7 cellular contexts compared by ENCODE assay signal in the genomic region with DNA sequence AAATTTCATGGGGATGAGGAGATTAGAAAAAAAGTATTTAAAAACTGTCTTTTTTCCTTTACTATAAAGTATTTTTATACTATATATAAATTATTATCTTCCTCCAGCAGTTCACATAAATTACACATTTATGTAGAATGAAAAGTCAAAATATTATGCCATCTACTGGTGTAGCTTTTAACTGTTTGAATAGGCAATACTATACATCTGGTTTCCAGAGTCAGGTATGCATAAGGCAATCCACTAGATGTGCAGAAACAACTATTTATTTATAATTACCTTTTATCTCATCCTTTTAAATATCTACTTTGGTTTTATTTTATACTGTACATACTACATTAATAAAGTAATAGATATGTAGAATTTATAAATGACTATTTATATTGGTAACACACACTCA. TPM values are rescaled to one million over a fixed set of nuclear protein-coding genes. Genes with fewer than 3 reads are reported as not detected.
A peak's percentile ranks its signal among the peaks of the same experiment; 100 is the strongest.
DNase-seq lines count a peak whose midpoint lies in the region; ATAC-seq, FAIRE-seq and TF ChIP-seq lines count a peak whose summit lies in the region.
"Not testable (repeated sequence)": the region's sequence is repeated elsewhere in the genome, so short reads cannot be mapped to it uniquely, and the experiment has no call there.

No MANE protein-coding gene starts in this region.

- H2AFZ ChIP-seq in SK-N-SH (ENCODE audit: low read depth): not testable (repeated sequence)

- H3K27ac Mint-ChIP-seq in HFFc6; MCF 10A (ENCODE audit: low read depth, unreplicated experiment): not testable (repeated sequence)

- H3K4me1 ChIP-seq in SK-N-SH (ENCODE audit: control insufficient read depth in 1 of 2, insufficient read depth in 2 of 2, low read depth in 1 of 2, low read length in 1 of 2); foreskin keratinocyte; small intestine (ENCODE audit: control insufficient read depth in 2 of 2, insufficient read depth in 1 of 2, low read depth in 1 of 2, low read length in 1 of 2): not testable (repeated sequence)

- TF ChIP-seq RAD21 in SK-N-SH (IDR thresholded peaks at IDR 0.05; ENCODE audit: low read length): peak; percentile 22; the same call in 1 of the 2 replicates

- not testable (repeated sequence) for DNase-seq in HFFc6; SK-N-SH; astrocyte of the spinal cord (ENCODE audit: low read depth, low spot score); MCF 10A (ENCODE audit: unreplicated experiment); foreskin keratinocyte; small intestine

- TF ChIP-seq CTCF in HFFc6 (IDR thresholded peaks at IDR 0.05) (peak; percentile 48; the same call in 1 of the 2 replicates), astrocyte of the spinal cord (IDR thresholded peaks at IDR 0.05; ENCODE audit: low read depth, low read length) (peak; percentile 4), MCF 10A (IDR thresholded peaks at IDR 0.05; ENCODE audit: unreplicated experiment) (peak; percentile 13)
- TF ChIP-seq CTCF in SK-N-SH (IDR thresholded peaks at IDR 0.05); foreskin keratinocyte (conservative IDR thresholded peaks at IDR 0.05): not testable (repeated sequence)

- not testable (repeated sequence) for H3K9me3 ChIP-seq in SK-N-SH; small intestine (ENCODE audit: control insufficient read depth, low read depth)

- H3K27ac ChIP-seq in SK-N-SH (ENCODE audit: low read depth in 2 of 2, low read length in 1 of 2); foreskin keratinocyte; small intestine (ENCODE audit: low read depth in 1 of 2, low read length in 1 of 2): not testable (repeated sequence)

- not testable (repeated sequence) for H3K4me2 ChIP-seq in SK-N-SH

- in situ Hi-C loops in astrocyte of the spinal cord (cut with HindIII; ENCODE audit: low sequenced_read_pairs): not testable (repeated sequence)

- H3K36me3 ChIP-seq in SK-N-SH (replicated peaks in 1 of 2; ENCODE audit: control insufficient read depth in 1 of 2, insufficient read depth in 2 of 2, low read length in 1 of 2): peaks cover 8 to 31% of the 10 kb centered on the region in 2 experiments
- H3K36me3 ChIP-seq in small intestine (ENCODE audit: control insufficient read depth in 2 of 2, insufficient read depth in 2 of 2, low read length in 2 of 2): not testable (repeated sequence)

- H3F3A ChIP-seq in SK-N-SH (replicated peaks; ENCODE audit: insufficient read depth): not testable (repeated sequence)

- CTCF ChIA-PET in SK-N-SH (lab: Yijun Ruan, JAX): interaction anchor here (1.2 kb wide), 1 partner anchor 323 kb away, joined by 4 read pairs; no protein-coding TSS in a partner anchor
- CTCF ChIA-PET in MCF 10A (lab: Yijun Ruan, JAX): not testable (repeated sequence)

- POLR2A ChIA-PET in SK-N-SH (lab: Yijun Ruan, JAX); MCF 10A (lab: Yijun Ruan, JAX): not testable (repeated sequence)

- H3K9me3 Mint-ChIP-seq in HFFc6; MCF 10A (ENCODE audit: unreplicated experiment): not testable (repeated sequence)

- H4K20me1 ChIP-seq in SK-N-SH (ENCODE audit: insufficient read depth): not testable (repeated sequence)

- not testable (repeated sequence) for H3K27me3 Mint-ChIP-seq in HFFc6 (ENCODE audit: insufficient read depth); MCF 10A (ENCODE audit: insufficient read depth, unreplicated experiment)

- not testable (repeated sequence) for BruUV-seq in MCF 10A (replicated peaks; lab: Mats Ljungman, UMichigan)

- H3K4me1 Mint-ChIP-seq in HFFc6 (ENCODE audit: low read depth): peaks cover 12% of the 10 kb centered on the region
- not testable (repeated sequence) for H3K4me1 Mint-ChIP-seq in MCF 10A (ENCODE audit: insufficient read depth, unreplicated experiment)

- not testable (repeated sequence) for H3K4me3 Mint-ChIP-seq in HFFc6; MCF 10A (ENCODE audit: unreplicated experiment)

- not testable (repeated sequence) for H3K79me2 ChIP-seq in SK-N-SH (ENCODE audit: insufficient read depth)

- peak; percentile 82 for FAIRE-seq in A204.1 (lab: Jason Lieb, UNC)
- FAIRE-seq in small intestine (lab: Jason Lieb, UNC): peak; percentile 97

- TF ChIP-seq EP300 in SK-N-SH (IDR thresholded peaks at IDR 0.05; ENCODE audit: borderline replicate concordance in 1 of 2, low read depth in 1 of 2, low read length in 1 of 2): not testable (repeated sequence)

- not testable (repeated sequence) for H3K4me3 ChIP-seq in SK-N-SH (ENCODE audit: low read depth in 2 of 2, low read length in 1 of 2); astrocyte of the spinal cord (ENCODE audit: low read depth, low read length); small intestine (ENCODE audit: low read depth in 1 of 2, low read length in 2 of 2)

- not testable (repeated sequence) for H3K36me3 Mint-ChIP-seq in HFFc6 (ENCODE audit: low read depth)
- peaks cover 32% of the 10 kb centered on the region for H3K36me3 Mint-ChIP-seq in MCF 10A (ENCODE audit: insufficient read depth, unreplicated experiment)

- H3K9ac ChIP-seq in SK-N-SH: not testable (repeated sequence)

- not testable (repeated sequence) for H3K27me3 ChIP-seq in SK-N-SH (ENCODE audit: insufficient read depth); foreskin keratinocyte; small intestine (ENCODE audit: control insufficient read depth in 2 of 2, insufficient read depth in 2 of 2, low read length in 2 of 2)

- not testable (repeated sequence) for H3K9me2 ChIP-seq in SK-N-SH

- intact Hi-C loops in MCF 10A (cut with micrococcal nuclease): not testable (repeated sequence)

- peak; percentile 46 for ATAC-seq in foreskin keratinocyte

RNA-seq across cellular contexts. Expression of a gene that starts 25.4 kb away (rescaled TPM):
- total RNA-seq in HFFc6 (2021; fragmentation: NEBNext Ultra II Directional; extraction: Animal tissue kit (Norgen Biotek cat#: 25700)): 10 to 100 TPM; 18.0 to 23.7 (median 20.9) TPM
- polyA plus RNA-seq in SK-N-SH (2012; rRNA removed) (12.1 and 15.0 TPM in 2 replicates), foreskin keratinocyte (5.2 and 6.4 TPM in 2 replicates), small intestine (10 to 100 TPM in 2 of 3 donors, 1 to 10 TPM in 1; 7.8 to 12.3 (median 11.2) TPM)
- polyA plus RNA-seq in SK-N-SH (2012; cell fraction: cytosol; rRNA removed): 14.7 and 16.3 TPM in 2 replicates
- polyA plus RNA-seq in SK-N-SH (2012; cell fraction: nucleus; rRNA removed): 16.1 and 21.7 TPM in 2 replicates
- total RNA-seq in MCF 10A (2022) (29.2 and 36.2 TPM in 2 replicates), foreskin keratinocyte (24.2 and 26.0 TPM in 2 replicates)

RNA-seq across cellular contexts. Expression of a gene that starts 25.4 kb away (rescaled TPM):
- total RNA-seq in HFFc6 (2021; fragmentation: NEBNext Ultra II Directional; extraction: Animal tissue kit (Norgen Biotek cat#: 25700)): 10 to 100 TPM; 12.6 to 15.4 (median 12.9) TPM
- 17.4 and 23.3 TPM in 2 replicates for polyA plus RNA-seq in SK-N-SH (2012; rRNA removed)
- polyA plus RNA-seq in SK-N-SH (2012; cell fraction: cytosol; rRNA removed): 17.0 and 18.3 TPM in 2 replicates
- polyA plus RNA-seq in SK-N-SH (2012; cell fraction: nucleus; rRNA removed): 40.4 and 45.8 TPM in 2 replicates
- total RNA-seq in MCF 10A (2022): 31.3 and 34.4 TPM in 2 replicates
- 10.8 and 11.5 TPM in 2 replicates for total RNA-seq in foreskin keratinocyte
- polyA plus RNA-seq in foreskin keratinocyte: 5.1 and 5.5 TPM in 2 replicates
- 1 to 10 TPM; 3.4 to 8.7 (median 6.5) TPM for polyA plus RNA-seq in small intestine
